In the genomic region with DNA sequence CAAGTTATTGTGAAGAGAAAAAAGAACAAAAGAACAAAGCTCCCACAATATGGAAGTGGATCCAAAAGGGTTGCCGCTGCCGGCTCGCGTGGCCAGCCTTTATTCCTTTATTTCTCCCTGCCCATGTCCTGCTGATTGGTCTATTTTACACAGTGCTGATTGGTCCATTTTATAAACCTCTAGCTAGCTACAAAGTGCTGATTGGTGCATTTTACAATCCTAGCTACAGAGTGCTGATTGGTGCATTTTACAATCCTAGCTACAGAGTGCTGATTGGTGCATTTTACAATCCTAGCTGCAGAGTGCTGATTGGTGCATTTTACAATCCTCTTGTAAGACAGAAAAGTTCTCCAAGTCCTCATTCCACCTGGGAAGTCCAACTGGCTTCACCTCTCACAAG, we compare ENCODE assay signal across 10 cellular contexts. TPM values are rescaled to one million over a fixed set of nuclear protein-coding genes. Genes with fewer than 3 reads are reported as not detected.
"Had no signal": no experiment of that assay in that cellular context is flagged by ENCODE, and none has a peak within 500 bp of the region (broad histone marks: within the 10 kb centered on the region; RNA-seq: fewer than 3 reads in every experiment).

No MANE protein-coding gene starts in this region.

RNA-seq across cellular contexts. Expression of a gene that starts 43.8 kb away (rescaled TPM):
- total RNA-seq: kidney epithelial cell; lung microvascular endothelial cell; mammary epithelial cell; mesenteric fat pad; mesothelial cell of epicardium; mononuclear cell; myocyte; naive thymus-derived CD4-positive, alpha-beta T cell had no signal
- polyA plus RNA-seq: immature natural killer cell; keratinocyte; mammary epithelial cell; naive thymus-derived CD4-positive, alpha-beta T cell had no signal
